Comparison of ENCODE assay signal across 8 cellular contexts in genomic region chr21:15063821-15064575, GRCh38. TPM values are rescaled to one million over a fixed set of nuclear protein-coding genes. Genes with fewer than 3 reads are reported as not detected.
DNase-seq lines count a peak whose midpoint lies in the region; ATAC-seq and TF ChIP-seq lines count a peak whose summit lies in the region.

No MANE protein-coding gene starts in this region.

- no peaks in the 10 kb centered on the region for H3F3A ChIP-seq in SK-N-SH (replicated peaks; ENCODE audit: insufficient read depth)

- H3K4me3 Mint-ChIP-seq in T-cell, result peak overlapping the region; percentile 75 to 79 (median 79)
- H3K4me3 Mint-ChIP-seq in effector memory CD8-positive, alpha-beta T cell, result peak overlapping the region; percentile 79 to 81
- peak overlapping the region; percentile 92 for H3K4me3 Mint-ChIP-seq in stimulated activated naive CD8-positive, alpha-beta T cell treated with anti-CD3 and anti-CD28 coated beads, Interleukin-15, Interleukin-2, amounts not matched to agents 100 ng/mL and 50 ng/mL, for 24 hours

- H3K4me2 ChIP-seq in SK-N-SH, result peak overlapping the region; percentile 73; the same call in 1 of the 2 replicates

- intact Hi-C loops in lower lobe of right lung (cut with DNase I), result no loop called here

- H3K9me3 ChIP-seq in SK-N-SH (no peaks in the 10 kb centered on the region), lower lobe of right lung (no peaks in the 10 kb centered on the region)

- ATAC-seq in SK-N-SH treated with all-trans-retinoic acid at 6 μM for 48 hours, result no peak
- ATAC-seq in HG02981 (IDR thresholded peaks at IDR 0.05; ENCODE audit: unreplicated experiment), result peak; percentile 3
- ATAC-seq in T-cell (replicated peaks in 1 of 4), result no peak
- ATAC-seq in effector memory CD8-positive, alpha-beta T cell (replicated peaks), result no peak
- ATAC-seq in lower lobe of right lung, result peak; percentile 26 to 52

- no peaks in the 10 kb centered on the region for H3K36me3 Mint-ChIP-seq in T-cell
- peaks cover 24% of the 10 kb centered on the region for H3K36me3 Mint-ChIP-seq in effector memory CD8-positive, alpha-beta T cell (ENCODE audit: insufficient read depth)
- peaks cover 4% of the 10 kb centered on the region for H3K36me3 Mint-ChIP-seq in stimulated activated naive CD8-positive, alpha-beta T cell treated with anti-CD3 and anti-CD28 coated beads, Interleukin-15, Interleukin-2, amounts not matched to agents 100 ng/mL and 50 ng/mL, for 24 hours (ENCODE audit: low read depth)

- H3K4me1 ChIP-seq in SK-N-SH (ENCODE audit: control insufficient read depth in 1 of 2, insufficient read depth in 2 of 2, low read depth in 1 of 2, low read length in 1 of 2) (no peaks in the 10 kb centered on the region), lower lobe of right lung (peaks cover 45% of the 10 kb centered on the region)

- no peaks in the 10 kb centered on the region for H3K79me2 ChIP-seq in SK-N-SH (ENCODE audit: insufficient read depth)

- no peak for TF ChIP-seq RAD21 in SK-N-SH (IDR thresholded peaks at IDR 0.05; ENCODE audit: low read length)

- no peak overlapping the region for H3K9ac ChIP-seq in SK-N-SH

- H3K36me3 ChIP-seq in SK-N-SH (replicated peaks in 1 of 2; ENCODE audit: control insufficient read depth in 1 of 2, insufficient read depth in 2 of 2, low read length in 1 of 2) (no peaks in the 10 kb centered on the region), lower lobe of right lung (no peaks in the 10 kb centered on the region)

- TF ChIP-seq EP300 in SK-N-SH (IDR thresholded peaks at IDR 0.05; ENCODE audit: borderline replicate concordance in 1 of 2, low read depth in 1 of 2, low read length in 1 of 2), result no peak

- no peaks in the 10 kb centered on the region for H3K9me3 Mint-ChIP-seq in T-cell
- no peaks in the 10 kb centered on the region for H3K9me3 Mint-ChIP-seq in effector memory CD8-positive, alpha-beta T cell
- no peaks in the 10 kb centered on the region for H3K9me3 Mint-ChIP-seq in stimulated activated naive CD8-positive, alpha-beta T cell treated with anti-CD3 and anti-CD28 coated beads, Interleukin-15, Interleukin-2, amounts not matched to agents 100 ng/mL and 50 ng/mL, for 24 hours

- peaks cover 48 to 60% (median 52%) of the 10 kb centered on the region in 3 donors for H3K4me1 Mint-ChIP-seq in T-cell
- H3K4me1 Mint-ChIP-seq in effector memory CD8-positive, alpha-beta T cell (ENCODE audit: low read depth in 2 of 2), result peaks cover 33 to 35% of the 10 kb centered on the region in 2 donors
- H3K4me1 Mint-ChIP-seq in stimulated activated naive CD8-positive, alpha-beta T cell treated with anti-CD3 and anti-CD28 coated beads, Interleukin-15, Interleukin-2, amounts not matched to agents 100 ng/mL and 50 ng/mL, for 24 hours (ENCODE audit: low read depth), result peaks cover 57% of the 10 kb centered on the region

- 4% methylated on average over 11 of the region's 57 CpGs for WGBS in SK-N-SH (ENCODE audit: low lambda C conversion rate)

- no peak overlapping the region for H3K27ac ChIP-seq in SK-N-SH (ENCODE audit: low read depth in 2 of 2, low read length in 1 of 2)
- peak overlapping the region; percentile 95 for H3K27ac ChIP-seq in lower lobe of right lung

- POLR2A ChIA-PET in SK-N-SH (lab: Yijun Ruan, JAX), result no interaction called here
- POLR2A ChIA-PET in T-cell (lab: Charles Lee), result no interaction called here

- no peak for TF ChIP-seq CTCF in SK-N-SH (IDR thresholded peaks at IDR 0.05)
- no peak for TF ChIP-seq CTCF in lower lobe of right lung (IDR thresholded peaks at IDR 0.05)

- H3K4me3 ChIP-seq in SK-N-SH (ENCODE audit: low read depth in 2 of 2, low read length in 1 of 2) (peak overlapping the region; percentile 38 to 53; a peak in 2 of 4 replicates), lower lobe of right lung (peak overlapping the region; percentile 80)

- no peaks in the 10 kb centered on the region for H3K9me2 ChIP-seq in SK-N-SH

- peaks cover under 1% of the 10 kb centered on the region; the same call in 1 of the 2 replicates for H4K20me1 ChIP-seq in SK-N-SH (ENCODE audit: insufficient read depth)

- H3K27me3 ChIP-seq in SK-N-SH (ENCODE audit: insufficient read depth) (peaks cover 45% of the 10 kb centered on the region), lower lobe of right lung (ENCODE audit: low read depth) (no peaks in the 10 kb centered on the region)

- CTCF ChIA-PET in SK-N-SH (lab: Yijun Ruan, JAX), result no interaction called here
- CTCF ChIA-PET in T-cell (lab: Charles Lee), result interaction anchor here in 1 of 2 donors (0.6 to 1.3 kb wide), 2 partner anchors 419 to 489 kb away, joined by 4 to 6 read pairs; no protein-coding TSS in a partner anchor

- H3K27me3 Mint-ChIP-seq in T-cell, result peaks cover 0 to 10% of the 10 kb centered on the region in 2 donors
- peaks cover 0 to 8% of the 10 kb centered on the region in 2 donors for H3K27me3 Mint-ChIP-seq in effector memory CD8-positive, alpha-beta T cell
- no peaks in the 10 kb centered on the region for H3K27me3 Mint-ChIP-seq in stimulated activated naive CD8-positive, alpha-beta T cell treated with anti-CD3 and anti-CD28 coated beads, Interleukin-15, Interleukin-2, amounts not matched to agents 100 ng/mL and 50 ng/mL, for 24 hours

- H3K27ac Mint-ChIP-seq in T-cell, result peak overlapping the region; percentile 75 to 87
- H3K27ac Mint-ChIP-seq in effector memory CD8-positive, alpha-beta T cell, result peak overlapping the region; percentile 86 to 88
- peak overlapping the region; percentile 96 for H3K27ac Mint-ChIP-seq in stimulated activated naive CD8-positive, alpha-beta T cell treated with anti-CD3 and anti-CD28 coated beads, Interleukin-15, Interleukin-2, amounts not matched to agents 100 ng/mL and 50 ng/mL, for 24 hours

- peak; percentile 35 for DNase-seq in SK-N-SH
- DNase-seq in T-cell, result peak in 3 of 34 experiments; percentile 3 to 12 (median 4)
- DNase-seq in effector memory CD8-positive, alpha-beta T cell, result peak in 1 of 3 experiments; percentile 7
- DNase-seq in lower lobe of right lung, result peak; percentile 70
- no peak for DNase-seq in NCI-H2107 (lab: John Stamatoyannopoulos, UW)

- no peak overlapping the region for H2AFZ ChIP-seq in SK-N-SH (ENCODE audit: low read depth)

TF ChIP-seq in SK-N-SH, 30 proteins besides CTCF, POLR2A, EP300 and RAD21:
- TF ChIP-seq ELF1 (IDR thresholded peaks at IDR 0.05), result no peak
- no peak for TF ChIP-seq FOXM1 (IDR thresholded peaks at IDR 0.05; ENCODE audit: low read depth)
- no peak for TF ChIP-seq NRF1 (IDR thresholded peaks at IDR 0.05; ENCODE audit: low read depth, low read length)
- no peak for TF ChIP-seq RFX5 (IDR thresholded peaks at IDR 0.05; ENCODE audit: low read length)
- TF ChIP-seq RCOR1 (IDR thresholded peaks at IDR 0.05; ENCODE audit: low read length), result no peak
- no peak for TF ChIP-seq SIN3A (IDR thresholded peaks at IDR 0.05; ENCODE audit: borderline replicate concordance, low read depth, low read length)
- TF ChIP-seq IRF3 (IDR thresholded peaks at IDR 0.05; ENCODE audit: low read depth, low read length), result no peak
- no peak for TF ChIP-seq JUND (IDR thresholded peaks at IDR 0.05)
- no peak for TF ChIP-seq EZH2phosphoT487 (IDR thresholded peaks at IDR 0.05; ENCODE audit: borderline replicate concordance, low read depth)

TF ChIP-seq in SK-N-SH treated with all-trans-retinoic acid at 6 μM for 48 hours, 23 proteins besides CTCF, POLR2A, EP300 and RAD21:
- TF ChIP-seq PPARA (CRISPR knock-in tag; IDR thresholded peaks at IDR 0.05; ENCODE audit: borderline replicate concordance) (no peak), CSDC2 (CRISPR knock-in tag; IDR thresholded peaks at IDR 0.05) (no peak), TSHZ2 (CRISPR knock-in tag; IDR thresholded peaks at IDR 0.05) (no peak), BACH2 (CRISPR knock-in tag; IDR thresholded peaks at IDR 0.05; ENCODE audit: borderline replicate concordance) (no peak), POU6F1 (CRISPR knock-in tag; IDR thresholded peaks at IDR 0.05; ENCODE audit: borderline replicate concordance, low read depth) (no peak), TCF4 (CRISPR knock-in tag; IDR thresholded peaks at IDR 0.05; ENCODE audit: borderline replicate concordance) (no peak)

RNA-seq across cellular contexts. Expression of gene NRIP1, which starts 0.8 kb away (rescaled TPM):
- polyA plus RNA-seq in SK-N-SH (2012; rRNA removed), result 0.02 and 0.05 TPM in 2 replicates
- polyA plus RNA-seq in SK-N-SH (2012; cell fraction: cytosol; rRNA removed), result 0.04 TPM in 2 replicates
- 0.06 TPM in 1 of 2 replicates, not detected in the other for polyA plus RNA-seq in SK-N-SH (2012; cell fraction: nucleus; rRNA removed)
- total RNA-seq in T-cell (10 to 100 TPM; 19.5 to 35.8 (median 26.5) TPM), lower lobe of right lung (60.0 TPM)

Comparison
In these comparisons a context has a peak if more than half of its experiments do, and no peak if none do; other contexts are left out.
1. ATAC-seq: peak in HG02981 (single experiment) and lower lobe of right lung (2 of 2); none in SK-N-SH treated with all-trans-retinoic acid at 6 μM for 48 hours (single experiment), T-cell (0 of 4) and effector memory CD8-positive, alpha-beta T cell (single experiment).
2. Peak in every context shown above with its lines, with median percentiles within 50 percentile points of each other: H3K27ac Mint-ChIP-seq and H3K4me3 Mint-ChIP-seq.